Comparison of ENCODE assay signal across 7 cellular contexts in the genomic region with DNA sequence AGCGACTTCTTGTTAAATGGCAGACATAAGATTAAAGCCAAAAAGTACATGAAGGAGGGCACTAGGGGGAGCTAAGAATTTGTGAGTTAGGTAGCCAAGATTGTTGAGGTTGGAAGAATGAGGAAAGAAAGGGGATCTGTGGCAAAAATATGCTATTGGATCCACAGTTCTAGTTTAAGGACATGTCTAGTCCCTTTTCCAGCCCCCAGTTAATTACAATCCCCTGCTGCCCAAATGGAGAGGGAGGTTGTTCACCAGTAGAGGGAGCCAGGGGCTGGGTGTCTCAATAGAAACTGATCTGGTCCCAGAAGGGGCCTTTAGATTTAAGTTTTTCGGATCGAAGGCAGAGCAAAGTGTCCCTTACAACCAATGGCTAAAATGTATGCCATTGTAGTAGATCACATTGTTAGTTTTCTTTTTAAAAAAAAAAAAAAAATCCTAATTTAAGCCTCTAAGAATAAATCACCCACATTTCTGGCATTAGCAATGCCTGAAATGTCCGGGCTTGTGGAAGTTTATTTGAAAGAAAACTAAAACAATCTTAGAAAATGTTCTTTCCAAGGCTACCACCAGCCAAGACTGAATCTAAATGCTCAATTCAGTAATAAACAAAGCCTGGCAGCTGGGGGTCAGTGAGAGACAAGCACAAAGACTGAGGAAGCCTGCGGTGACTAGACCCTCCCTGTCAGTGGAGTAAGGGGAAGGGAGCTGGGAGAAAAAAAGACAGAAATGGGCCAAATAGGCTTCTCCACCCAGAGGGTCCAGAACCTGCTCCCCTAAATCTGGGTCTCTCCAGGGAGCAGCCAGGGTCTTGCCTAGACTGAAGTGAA. TPM values are rescaled to one million over a fixed set of nuclear protein-coding genes. Genes with fewer than 3 reads are reported as not detected.
DNase-seq lines count a peak whose midpoint lies in the region; ATAC-seq and TF ChIP-seq lines count a peak whose summit lies in the region.

No MANE protein-coding gene starts in this region.

- H3K4me1 ChIP-seq in GM23338 (ENCODE audit: insufficient read depth) (peaks cover 13% of the 10 kb centered on the region), heart left ventricle (peaks cover 0 to 44% (median 7%) of the 10 kb centered on the region in 12 donors), testis (no peaks in the 10 kb centered on the region)

- no peak overlapping the region for H3K4me3 Mint-ChIP-seq in GM23338
- H3K4me3 Mint-ChIP-seq in natural killer cell treated with Interleukin-12 subunit alpha and Interleukin-12 subunit beta and Interleukin-15 and Interleukin-18, amount 100 ng/mL, for 72 hours, result no peak overlapping the region

- peaks cover 18% of the 10 kb centered on the region for H3K4me1 Mint-ChIP-seq in GM23338
- H3K4me1 Mint-ChIP-seq in natural killer cell treated with Interleukin-12 subunit alpha and Interleukin-12 subunit beta and Interleukin-15 and Interleukin-18, amount 100 ng/mL, for 72 hours (ENCODE audit: low read depth in 2 of 2), result no peaks in the 10 kb centered on the region

- no peak overlapping the region for H3K4me2 ChIP-seq in GM23338

- H3K4me3 ChIP-seq in GM23338, result no peak overlapping the region
- peak overlapping the region in 2 of 12 donors; percentile 0 for H3K4me3 ChIP-seq in heart left ventricle
- no peak overlapping the region for H3K4me3 ChIP-seq in testis

- no peaks in the 10 kb centered on the region for H3F3A ChIP-seq in GM23338 (replicated peaks; ENCODE audit: low read depth)

- no peaks in the 10 kb centered on the region for H3K27me3 Mint-ChIP-seq in GM23338 (ENCODE audit: insufficient read depth, low read depth, poor library complexity)
- peaks cover 4 to 19% of the 10 kb centered on the region in 2 donors for H3K27me3 Mint-ChIP-seq in natural killer cell treated with Interleukin-12 subunit alpha and Interleukin-12 subunit beta and Interleukin-15 and Interleukin-18, amount 100 ng/mL, for 72 hours

- 71 to 78% (median 76%) methylated on average over 5 of the region's 5 CpGs for WGBS in heart left ventricle, 4 donors
- WGBS in testis, 2 donors, result 71 to 72% methylated on average over 5 of the region's 5 CpGs

- TF ChIP-seq POLR2A in heart left ventricle (IDR thresholded peaks at IDR 0.05), result no peak
- TF ChIP-seq POLR2A in testis (IDR thresholded peaks at IDR 0.05), result no peak

- H3K9me3 ChIP-seq in heart left ventricle, result no peaks in the 10 kb centered on the region
- no peaks in the 10 kb centered on the region for H3K9me3 ChIP-seq in testis

- no peaks in the 10 kb centered on the region for H3K9me3 Mint-ChIP-seq in GM23338
- H3K9me3 Mint-ChIP-seq in natural killer cell treated with Interleukin-12 subunit alpha and Interleukin-12 subunit beta and Interleukin-15 and Interleukin-18, amount 100 ng/mL, for 72 hours, result peaks cover 3% of the 10 kb centered on the region

- intact Hi-C loops in heart left ventricle (cut with DNase I) (loop anchor here in 7 of 10 donors (1.0 to 10.0 kb wide), 7 partner anchors 42 to 109 kb away; no protein-coding TSS in a partner anchor), testis (cut with DNase I; ENCODE audit: low total_unique reads) (no loop called here)

- H3K27ac Mint-ChIP-seq in GM23338, result 0 out of 2 replicates have a peak overlapping the region, but pooled peaks have one; percentile 28
- H3K27ac Mint-ChIP-seq in natural killer cell treated with Interleukin-12 subunit alpha and Interleukin-12 subunit beta and Interleukin-15 and Interleukin-18, amount 100 ng/mL, for 72 hours, result no peak overlapping the region

- H3K79me2 ChIP-seq in GM23338 (replicated peaks; ENCODE audit: insufficient read depth), result no peaks in the 10 kb centered on the region

- peak; percentile 78 to 92 for TF ChIP-seq CTCF in GM23338 (conservative IDR thresholded peaks at IDR 0.05; ENCODE audit: low read depth in 2 of 2)
- peak; percentile 24 to 70 (median 50) for TF ChIP-seq CTCF in heart left ventricle (IDR thresholded peaks at IDR 0.05)
- peak; percentile 47 to 62 (median 57) for TF ChIP-seq CTCF in testis (IDR thresholded peaks at IDR 0.05)

- DNase-seq in GM23338 (ENCODE audit: low spot score) (peak; percentile 74), SK-MEL-5 (ENCODE audit: low read depth, low spot score) (peak; percentile 66), heart left ventricle (peak in 1 of 5 donors; percentile 15), testis (peak; percentile 30)
- no peak for DNase-seq in stimulated activated naive CD8-positive, alpha-beta T cell treated with anti-CD3 and anti-CD28 coated beads, Interleukin-15, Interleukin-2, amounts not matched to agents 100 U/mL and 50 U/mL, for 24 hours
- DNase-seq in natural killer cell treated with Interleukin-12 subunit alpha and Interleukin-12 subunit beta and Interleukin-15 and Interleukin-18, amount 100 ng/mL, for 72 hours (ENCODE audit: low spot score), result no peak

- in situ Hi-C loops in SK-MEL-5 (cut with HindIII; ENCODE audit: low pct_unique_long_range_greater_than_20kb, low sequenced_read_pairs), result no loop called here

- H4K20me1 ChIP-seq in GM23338 (replicated peaks; ENCODE audit: insufficient read depth), result no peaks in the 10 kb centered on the region

- no peaks in the 10 kb centered on the region for H3K9me2 ChIP-seq in GM23338 (ENCODE audit: insufficient read depth)

- ATAC-seq in GM23338, result peak; percentile 91
- ATAC-seq in heart left ventricle, result peak in 2 of 4 donors; percentile 30 to 38
- no peak for ATAC-seq in stimulated activated naive CD8-positive, alpha-beta T cell treated with anti-CD3 and anti-CD28 coated beads, Interleukin-15, Interleukin-2, amounts not matched to agents 100 U/mL and 50 U/mL, for 24 hours
- no peak for ATAC-seq in natural killer cell treated with Interleukin-12 subunit alpha and Interleukin-12 subunit beta and Interleukin-15 and Interleukin-18, amount 100 ng/mL, for 72 hours
- ATAC-seq in GM18909 (IDR thresholded peaks at IDR 0.05; ENCODE audit: poor library complexity, unreplicated experiment), result no peak

- peak overlapping the region; percentile 64 for H2AFZ ChIP-seq in GM23338

- H3K27me3 ChIP-seq in GM23338 (ENCODE audit: insufficient read depth) (peaks cover 2% of the 10 kb centered on the region; the same call in 1 of the 2 replicates), heart left ventricle (peaks cover 0 to 4% (median 0%) of the 10 kb centered on the region in 9 donors), testis (no peaks in the 10 kb centered on the region)

- H3K36me3 ChIP-seq in GM23338 (ENCODE audit: insufficient read depth) (no peaks in the 10 kb centered on the region), heart left ventricle (no peaks in the 10 kb centered on the region), testis (ENCODE audit: low read depth, missing control alignments) (no peaks in the 10 kb centered on the region)

- no peaks in the 10 kb centered on the region for H3K36me3 Mint-ChIP-seq in GM23338 (ENCODE audit: low read depth)
- no peaks in the 10 kb centered on the region for H3K36me3 Mint-ChIP-seq in natural killer cell treated with Interleukin-12 subunit alpha and Interleukin-12 subunit beta and Interleukin-15 and Interleukin-18, amount 100 ng/mL, for 72 hours

- H3K27ac ChIP-seq in GM23338 (ENCODE audit: low read depth) (no peak overlapping the region), heart left ventricle (peak overlapping the region in 9 of 12 donors; percentile 3 to 74 (median 61)), testis (no peak overlapping the region)

TF ChIP-seq in GM23338, 12 proteins besides CTCF, POLR2A, EP300 and RAD21 (continues in another document):
- TF ChIP-seq STAT1 (IDR thresholded peaks at IDR 0.05; ENCODE audit: unreplicated experiment), result no peak
- no peak for TF ChIP-seq JUNB (IDR thresholded peaks at IDR 0.05; ENCODE audit: unreplicated experiment)
- TF ChIP-seq, protein P1, sequence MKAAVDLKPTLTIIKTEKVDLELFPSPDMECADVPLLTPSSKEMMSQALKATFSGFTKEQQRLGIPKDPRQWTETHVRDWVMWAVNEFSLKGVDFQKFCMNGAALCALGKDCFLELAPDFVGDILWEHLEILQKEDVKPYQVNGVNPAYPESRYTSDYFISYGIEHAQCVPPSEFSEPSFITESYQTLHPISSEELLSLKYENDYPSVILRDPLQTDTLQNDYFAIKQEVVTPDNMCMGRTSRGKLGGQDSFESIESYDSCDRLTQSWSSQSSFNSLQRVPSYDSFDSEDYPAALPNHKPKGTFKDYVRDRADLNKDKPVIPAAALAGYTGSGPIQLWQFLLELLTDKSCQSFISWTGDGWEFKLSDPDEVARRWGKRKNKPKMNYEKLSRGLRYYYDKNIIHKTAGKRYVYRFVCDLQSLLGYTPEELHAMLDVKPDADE (IDR thresholded peaks at IDR 0.05), result no peak
- TF ChIP-seq NANOG (IDR thresholded peaks at IDR 0.05; ENCODE audit: borderline replicate concordance), result no peak
- TF ChIP-seq EZH2 (IDR thresholded peaks at IDR 0.05; ENCODE audit: low read depth, unreplicated experiment), result no peak
- no peak for TF ChIP-seq ZNF114 (CRISPR knock-in tag; IDR thresholded peaks at IDR 0.05)

RNA-seq across cellular contexts. Expression of a gene that starts 7.1 kb away (rescaled TPM):
- 0.97 and 1.7 TPM in 2 replicates for total RNA-seq in GM23338 (2014; rRNA removed; shearing (Covaris generic))
- 0.24 and 0.26 TPM in 2 replicates for polyA plus RNA-seq in GM23338 (2016; fragmentation: Nextera tagmentation; extraction: Ambion mirVana)
- not detected in 2 replicates for total RNA-seq in SK-MEL-5 (2014; rRNA removed; shearing (Covaris generic))
- polyA plus RNA-seq in SK-MEL-5 (2015; cell fraction: cytosol; rRNA removed), result not detected in 2 replicates
- not detected in 2 replicates for polyA plus RNA-seq in SK-MEL-5 (2015; cell fraction: nucleus; rRNA removed)
- 10 to 100 TPM; 12.5 to 39.2 (median 22.7) TPM for total RNA-seq in heart left ventricle
- polyA plus RNA-seq in heart left ventricle, result 1 to 10 TPM; 4.9 to 7.3 TPM
- 1 to 10 TPM; 1.1 to 1.3 TPM for total RNA-seq in testis
- polyA plus RNA-seq in testis (ENCODE audit: insufficient read depth, low read depth, low replicate concordance), result 11.5 TPM
- total RNA-seq in natural killer cell treated with Interleukin-12 subunit alpha and Interleukin-12 subunit beta and Interleukin-15 and Interleukin-18, amount 100 ng/mL, for 72 hours, result under 1 TPM in 1 of 2 donors, not detected in 1; 0.10 TPM

Comparison
In these comparisons a context has a peak if more than half of its experiments do, and no peak if none do; other contexts are left out.
1. DNase-seq: peak in GM23338 (single experiment), SK-MEL-5 (single experiment) and testis (single experiment); none in stimulated activated naive CD8-positive, alpha-beta T cell treated with anti-CD3 and anti-CD28 coated beads, Interleukin-15, Interleukin-2, amounts not matched to agents 100 U/mL and 50 U/mL, for 24 hours (single experiment) and natural killer cell treated with Interleukin-12 subunit alpha and Interleukin-12 subunit beta and Interleukin-15 and Interleukin-18, amount 100 ng/mL, for 72 hours (single experiment).
2. H3K27ac ChIP-seq: peak in heart left ventricle (9 of 12); none in GM23338 (single experiment) and testis (0 of 2).
3. Peak in every context shown above with its lines, with median percentiles within 50 percentile points of each other: CTCF ChIP-seq.